In the genomic region with DNA sequence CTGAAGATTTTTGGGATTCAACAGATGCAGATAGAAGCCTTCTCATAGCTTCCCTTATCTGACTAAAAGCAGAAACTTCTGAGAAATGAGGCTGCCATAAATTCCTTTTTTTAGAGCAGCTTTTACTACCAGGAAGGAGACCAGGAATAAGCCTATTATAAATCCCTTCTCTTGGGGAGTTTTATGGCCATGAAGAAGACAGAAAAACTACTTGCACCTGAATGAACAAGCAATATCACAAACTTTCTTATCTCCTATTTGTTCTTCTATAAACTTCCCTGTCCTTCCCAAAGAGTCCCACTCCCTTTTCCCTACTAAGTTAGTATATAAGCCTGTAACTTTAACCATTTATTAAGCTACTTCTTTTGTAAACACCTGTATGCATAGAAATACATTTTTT, we compare ENCODE assay signal across 9 cellular contexts.
"Had no signal": no experiment of that assay in that cellular context is flagged by ENCODE, and none has a peak within 500 bp of the region (broad histone marks: within the 10 kb centered on the region; RNA-seq: fewer than 3 reads in every experiment).

No MANE protein-coding gene starts in this region.

- H3K4me3 ChIP-seq: GM23248, HAP-1 had no signal

- H3K9ac ChIP-seq: GM23248 had no signal

- H2AFZ ChIP-seq: GM23248 had no signal

- DNase-seq: GM23248, GOT3, H7, HFFc6, KBM-7 had no signal

- H3K27ac ChIP-seq: GM23248, HL-60 had no signal

- H3K36me3 ChIP-seq: HAP-1 had no signal

- H3K9me3 ChIP-seq: HAP-1 had no signal

- ATAC-seq: HCT116, HepG2 had no signal

- H3K4me1 ChIP-seq: HAP-1 had no signal
